Comparison of ENCODE assay signal across 19 cellular contexts in genomic region chr5:160240350-160240749, GRCh38. TPM values are rescaled to one million over a fixed set of nuclear protein-coding genes. Genes with fewer than 3 reads are reported as not detected.
DNase-seq lines count a peak whose midpoint lies in the region; ATAC-seq, FAIRE-seq and TF ChIP-seq lines count a peak whose summit lies in the region.
"Had no signal": no experiment of that assay in that cellular context is flagged by ENCODE, and none has a peak within 500 bp of the region (broad histone marks: within the 10 kb centered on the region; RNA-seq: fewer than 3 reads in every experiment).

No MANE protein-coding gene starts in this region.

- no peaks in the 10 kb centered on the region for H3K4me1 ChIP-seq in HEK293 (ENCODE audit: control insufficient read depth, insufficient read depth, low read length)

- peaks cover 2 to 8% (median 4%) of the 10 kb centered on the region in 3 donors for H3K27me3 Mint-ChIP-seq in immature natural killer cell (ENCODE audit: low read depth in 3 of 3)
- no peaks in the 10 kb centered on the region for H3K27me3 Mint-ChIP-seq in progenitor cell of endocrine pancreas

- no peak for ATAC-seq in GM18517 (IDR thresholded peaks at IDR 0.05; ENCODE audit: unreplicated experiment)

- CTCF ChIA-PET in HEK293 (lab: Yijun Ruan, JAX): interaction anchor here (0.6 to 0.9 kb wide), 2 partner anchors 105 to 191 kb away, joined by 3 to 6 read pairs; no protein-coding TSS in a partner anchor
- CTCF ChIA-PET in RWPE1 (lab: Yijun Ruan, JAX): interaction anchor here (0.6 to 1.1 kb wide), 2 partner anchors 105 to 174 kb away, joined by 3 read pairs; no protein-coding TSS in a partner anchor

- no peaks in the 10 kb centered on the region for H3K36me3 Mint-ChIP-seq in immature natural killer cell
- no peaks in the 10 kb centered on the region for H3K36me3 Mint-ChIP-seq in progenitor cell of endocrine pancreas (ENCODE audit: insufficient read depth)

- H3K9me3 Mint-ChIP-seq in immature natural killer cell (no peaks in the 10 kb centered on the region), progenitor cell of endocrine pancreas (ENCODE audit: low read depth) (no peaks in the 10 kb centered on the region)

- no peak overlapping the region for H3K4me3 ChIP-seq in HEK293 (ENCODE audit: low read depth, low read length)
- H3K4me3 ChIP-seq: MG63 had no signal

- no peak for TF ChIP-seq CTCF in HEK293 (tag by site-specific recombination; IDR thresholded peaks at IDR 0.05)
- TF ChIP-seq CTCF in progenitor cell of endocrine pancreas (IDR thresholded peaks at IDR 0.05; ENCODE audit: unreplicated experiment): no peak
- no peak for TF ChIP-seq CTCF in RWPE1 (conservative IDR thresholded peaks at IDR 0.05; ENCODE audit: low read depth)
- TF ChIP-seq CTCF in D721Med (IDR thresholded peaks at IDR 0.05; ENCODE audit: insufficient read depth, missing control alignments): no peak

- POLR2A ChIA-PET in HEK293 (lab: Yijun Ruan, JAX): no interaction called here
- POLR2A ChIA-PET in RWPE1 (lab: Yijun Ruan, JAX; ENCODE audit: low non-redundant PET): interaction anchor here (0.6 kb wide), 1 partner anchor 159 kb away, joined by 3 read pairs; no protein-coding TSS in a partner anchor

- no peaks in the 10 kb centered on the region for H3K36me3 ChIP-seq in HEK293 (ENCODE audit: control insufficient read depth in 2 of 2, insufficient read depth in 1 of 2, low read length in 2 of 2)
- H3K36me3 ChIP-seq: MG63 had no signal

- H3K27ac ChIP-seq in HEK293 (ENCODE audit: extremely low read depth, low read depth, low read length) (no peak overlapping the region), RWPE1 (no peak overlapping the region)

- H3K9me3 ChIP-seq in HEK293 (ENCODE audit: control insufficient read depth, insufficient read depth, low read depth, low read length): no peaks in the 10 kb centered on the region
- H3K9me3 ChIP-seq: Caco-2, MG63, SK-N-SH had no signal

- H3K4me3 Mint-ChIP-seq in immature natural killer cell (no peak overlapping the region), progenitor cell of endocrine pancreas (ENCODE audit: low read depth) (no peak overlapping the region)

- DNase-seq in OCI-M1 (lab: John Stamatoyannopoulos, UW) (peak; percentile 70), immature natural killer cell (no peak), progenitor cell of endocrine pancreas (ENCODE audit: low spot score, unreplicated experiment) (no peak), RWPE1 (ENCODE audit: low spot score) (no peak), D721Med (ENCODE audit: insufficient read length, low spot score) (no peak)
- DNase-seq: Caco-2, DMS79, GOT3, Karpas-422, MG63, NCI-H1092, NCI-H187, NCI-H446, SHP77, SK-N-SH, T-helper 1 cell had no signal

- no peak for FAIRE-seq in D721Med (lab: Jason Lieb, UNC)
- FAIRE-seq: RCC 7860 had no signal

- H3K4me1 Mint-ChIP-seq in immature natural killer cell: peaks cover 0 to 4% of the 10 kb centered on the region in 2 donors
- H3K4me1 Mint-ChIP-seq in progenitor cell of endocrine pancreas (ENCODE audit: low read depth): peaks cover 6% of the 10 kb centered on the region

- H3K27ac Mint-ChIP-seq in immature natural killer cell (peak overlapping the region in 4 of 6 donors; percentile 16 to 54 (median 26)), progenitor cell of endocrine pancreas (peak overlapping the region; percentile 61)

TF ChIP-seq in HEK293, 187 proteins besides CTCF, POLR2A, EP300 and RAD21:
- TF ChIP-seq ZNF214 (tag by site-specific recombination; IDR thresholded peaks at IDR 0.05; ENCODE audit: borderline replicate concordance): no peak
- TF ChIP-seq ZFP69B (tag by site-specific recombination; IDR thresholded peaks at IDR 0.05): no peak
- no peak for TF ChIP-seq ZNF621 (tag by site-specific recombination; IDR thresholded peaks at IDR 0.05)
- no peak for TF ChIP-seq ZNF302 (tag by site-specific recombination; IDR thresholded peaks at IDR 0.05; ENCODE audit: low read depth)
- peak; percentile 39; the same call in 1 of the 2 replicates for TF ChIP-seq EGR2 (tag by site-specific recombination; IDR thresholded peaks at IDR 0.05; ENCODE audit: low read depth)
- TF ChIP-seq ZNF704 (tag by site-specific recombination; IDR thresholded peaks at IDR 0.05): no peak
- TF ChIP-seq ZBTB7A (tag by site-specific recombination; IDR thresholded peaks at IDR 0.05; ENCODE audit: low read depth): no peak
- no peak for TF ChIP-seq ZNF791 (tag by site-specific recombination; IDR thresholded peaks at IDR 0.05)
- no peak for TF ChIP-seq ZNF114 (tag by site-specific recombination; IDR thresholded peaks at IDR 0.05)
- TF ChIP-seq ZNF133 (tag by site-specific recombination; IDR thresholded peaks at IDR 0.05): no peak
- peak; percentile 40 for TF ChIP-seq ZFHX2 (tag by site-specific recombination; conservative IDR thresholded peaks at IDR 0.05)
- TF ChIP-seq KLF17 (tag by site-specific recombination; IDR thresholded peaks at IDR 0.05): no peak

RNA-seq across cellular contexts. Expression of gene FABP6, which starts 11.0 kb away (rescaled TPM):
- polyA plus RNA-seq in immature natural killer cell: not detected
- total RNA-seq in progenitor cell of endocrine pancreas: 0.55 TPM in 1 of 2 replicates, not detected in the other
- total RNA-seq: Caco-2 had no signal
